Comparison of ENCODE assay signal across 8 cellular contexts in genomic region chr17:27352481-27353460, GRCh38. TPM values are rescaled to one million over a fixed set of nuclear protein-coding genes. Genes with fewer than 3 reads are reported as not detected.
A peak's percentile ranks its signal among the peaks of the same experiment; 100 is the strongest.
DNase-seq lines count a peak whose midpoint lies in the region; ATAC-seq, FAIRE-seq and TF ChIP-seq lines count a peak whose summit lies in the region.

No MANE protein-coding gene starts in this region.

- H4K8ac ChIP-seq in mesendoderm (ENCODE audit: low read depth, low read length): peak overlapping the region; percentile 94

- H3K36me3 ChIP-seq in HUES64 (ENCODE audit: insufficient read depth, low read length) (no peaks in the 10 kb centered on the region), mesendoderm (ENCODE audit: control insufficient read depth, insufficient read depth, low read length) (no peaks in the 10 kb centered on the region)

- BruUV-seq in MCF 10A (replicated peaks; lab: Mats Ljungman, UMichigan): TSS peak; percentile 64

- CTCF ChIA-PET in A549 (lab: Yijun Ruan, JAX) (interaction anchor here (0.7 to 21.9 kb wide), 15 partner anchors 8 to 403 kb away, joined by 3 to 358 read pairs (median 4); partner anchors contain the start of gene KSR1), MCF 10A (lab: Yijun Ruan, JAX) (interaction anchor here (0.7 to 3.5 kb wide), 12 partner anchors 17 to 405 kb away, joined by 3 to 26 read pairs (median 4); no protein-coding TSS in a partner anchor)

- H3K36me3 Mint-ChIP-seq in MCF 10A (ENCODE audit: insufficient read depth, unreplicated experiment): peaks cover 7% of the 10 kb centered on the region

- ATAC-seq in A549 (no peak), HG02610 (IDR thresholded peaks at IDR 0.05; ENCODE audit: unreplicated experiment) (no peak), GM19452 (IDR thresholded peaks at IDR 0.05; ENCODE audit: unreplicated experiment) (no peak)

- peak overlapping the region; percentile 99 for H3K4ac ChIP-seq in mesendoderm (ENCODE audit: low read depth, low read length)

- H2BK120ac ChIP-seq in mesendoderm (ENCODE audit: low read depth, low read length): peak overlapping the region; percentile 93

- TF ChIP-seq RAD21 in A549 (conservative IDR thresholded peaks at IDR 0.05 in 1 of 2, IDR thresholded peaks at IDR 0.05 in 1 of 2): no peak

- H3K4me2 ChIP-seq in A549 (peak overlapping the region; percentile 88), mesendoderm (ENCODE audit: low read length) (peak overlapping the region; percentile 91)

- peak overlapping the region; percentile 92 for H2AK5ac ChIP-seq in mesendoderm (ENCODE audit: low read length)

- H3K9me3 ChIP-seq in A549: no peaks in the 10 kb centered on the region
- no peaks in the 10 kb centered on the region for H3K9me3 ChIP-seq in HUES64 (ENCODE audit: insufficient read depth, low read depth, low read length)

- peaks cover 19% of the 10 kb centered on the region for H3K4me1 Mint-ChIP-seq in MCF 10A (ENCODE audit: insufficient read depth, unreplicated experiment)

- peak; percentile 30 to 40 for DNase-seq in A549 (ENCODE audit: low read depth in 1 of 2, low spot score in 1 of 2)
- DNase-seq in MCF 10A (ENCODE audit: unreplicated experiment): no peak
- DNase-seq in mesendoderm: peak; percentile 40
- DNase-seq in posterior vena cava (ENCODE audit: low spot score): no peak
- DNase-seq in GM12891 (ENCODE audit: insufficient read length, low spot score): no peak

- H3K27me3 ChIP-seq in HUES64 (ENCODE audit: insufficient read depth, low read length): no peaks in the 10 kb centered on the region
- no peaks in the 10 kb centered on the region for H3K27me3 ChIP-seq in mesendoderm (ENCODE audit: insufficient read depth, low read length, poor library complexity)

- peak overlapping the region; percentile 99 for H3K23ac ChIP-seq in mesendoderm (ENCODE audit: low read length)

- H2BK5ac ChIP-seq in mesendoderm (ENCODE audit: low read length): peak overlapping the region; percentile 76

- intact Hi-C loops in MCF 10A (cut with micrococcal nuclease) (loop anchor here (1.0 kb wide), 1 partner anchor 248 kb away; no protein-coding TSS in a partner anchor), posterior vena cava (cut with DNase I) (loop anchor here in 1 of 2 donors (5.0 to 10.0 kb wide), 2 partner anchors 102 to 250 kb away; partner anchors contain the start of gene KSR1)

- FAIRE-seq in A549 (lab: Jason Lieb, UNC) (no peak), GM12891 (lab: Jason Lieb, UNC) (no peak)

- H3K9ac ChIP-seq in HUES64 (ENCODE audit: low read depth, low read length) (peak overlapping the region; percentile 91), mesendoderm (ENCODE audit: low read length) (peak overlapping the region; percentile 94)

- peak overlapping the region; percentile 85 for H3K4me3 Mint-ChIP-seq in MCF 10A (ENCODE audit: unreplicated experiment)

- peak overlapping the region; percentile 97 for H3K27ac Mint-ChIP-seq in MCF 10A (ENCODE audit: low read depth, unreplicated experiment)

- TF ChIP-seq CTCF in A549 (IDR thresholded peaks at IDR 0.05) (no peak), MCF 10A (IDR thresholded peaks at IDR 0.05; ENCODE audit: unreplicated experiment) (no peak)

- peak overlapping the region; percentile 90 to 99 for H3K27ac ChIP-seq in A549
- peak overlapping the region; percentile 87 for H3K27ac ChIP-seq in HUES64 (ENCODE audit: low read depth, low read length)
- peak overlapping the region; percentile 92 for H3K27ac ChIP-seq in mesendoderm (ENCODE audit: low read depth, low read length)

- no peak for TF ChIP-seq EP300 in A549 (IDR thresholded peaks at IDR 0.05)

- peaks cover 8% of the 10 kb centered on the region for H3K79me1 ChIP-seq in mesendoderm (ENCODE audit: low read length)

- TF ChIP-seq POLR2A in A549 (IDR thresholded peaks at IDR 0.05; ENCODE audit: low read length) (no peak), GM12891 (IDR thresholded peaks at IDR 0.05; ENCODE audit: low read depth, low read length) (no peak)

- H3K4me3 ChIP-seq in A549 (peak overlapping the region; percentile 59), HUES64 (ENCODE audit: low read length) (peak overlapping the region; percentile 74), mesendoderm (ENCODE audit: low read length) (peak overlapping the region; percentile 76)

- no peaks in the 10 kb centered on the region for H3K9me3 Mint-ChIP-seq in MCF 10A (ENCODE audit: unreplicated experiment)

- 58% methylated on average over 17 of the region's 17 CpGs for WGBS in A549 (ENCODE audit: missing lambda C conversion rate)
- WGBS in HUES64: 59% methylated on average over 17 of the region's 17 CpGs
- no CpG with 5 or more reads among the region's 17 CpGs for WGBS in mesendoderm (ENCODE audit: extremely low coverage, insufficient coverage, low lambda C conversion rate)

- H3K18ac ChIP-seq in mesendoderm (ENCODE audit: low read length): peak overlapping the region; percentile 100

- peaks cover 3% of the 10 kb centered on the region for H3K79me2 ChIP-seq in mesendoderm (ENCODE audit: control insufficient read depth, insufficient read depth, low read length)

- H3K4me1 ChIP-seq in A549 (peaks cover 29% of the 10 kb centered on the region), HUES64 (ENCODE audit: insufficient read depth, low read length) (peaks cover 5% of the 10 kb centered on the region; the same call in 1 of the 2 replicates), mesendoderm (ENCODE audit: control insufficient read depth, low read depth, low read length) (peaks cover 12% of the 10 kb centered on the region)

- peak overlapping the region; percentile 76 for H2BK15ac ChIP-seq in mesendoderm (replicated peaks; ENCODE audit: low read depth)

- POLR2A ChIA-PET in A549 (lab: Yijun Ruan, JAX): no interaction called here
- POLR2A ChIA-PET in MCF 10A (lab: Yijun Ruan, JAX): interaction anchor here (0.6 to 1.7 kb wide), 5 partner anchors 59 to 248 kb away, joined by 3 to 7 read pairs (median 6); partner anchors contain the start of gene WSB1

- no peak overlapping the region for H4K5ac ChIP-seq in mesendoderm (ENCODE audit: low read length)

- peak overlapping the region; percentile 98 for H3K56ac ChIP-seq in mesendoderm (ENCODE audit: low read length)

- no peaks in the 10 kb centered on the region for H3K27me3 Mint-ChIP-seq in MCF 10A (ENCODE audit: insufficient read depth, unreplicated experiment)

TF ChIP-seq in A549, 52 proteins besides CTCF, POLR2A, EP300 and RAD21 (continues in another document):
- 0 out of 2 replicates have a peak, but pooled peaks have one; percentile 20 for TF ChIP-seq HDAC2 (IDR thresholded peaks at IDR 0.05)
- 0 out of 2 replicates have a peak, but pooled peaks have one; percentile 63 for TF ChIP-seq FOSB (CRISPR knock-in tag; IDR thresholded peaks at IDR 0.05)
- TF ChIP-seq FOXS1 (CRISPR knock-in tag; IDR thresholded peaks at IDR 0.05): peak; percentile 2; the same call in 1 of the 2 replicates
- TF ChIP-seq MAX (IDR thresholded peaks at IDR 0.05): no peak
- TF ChIP-seq HOXB13 (CRISPR knock-in tag; IDR thresholded peaks at IDR 0.05; ENCODE audit: low read depth): peak; percentile 76
- TF ChIP-seq RNF2 (IDR thresholded peaks at IDR 0.05; ENCODE audit: borderline replicate concordance, low read depth): no peak
- peak; percentile 63; the same call in 1 of the 2 replicates for TF ChIP-seq RARB (CRISPR knock-in tag; IDR thresholded peaks at IDR 0.05)
- TF ChIP-seq NR3C1 (IDR thresholded peaks at IDR 0.05): no peak
- no peak for TF ChIP-seq SREBF2 (IDR thresholded peaks at IDR 0.05)

TF ChIP-seq in GM12891, 5 proteins besides CTCF, POLR2A, EP300 and RAD21:
- TF ChIP-seq POU2F2 (IDR thresholded peaks at IDR 0.05; ENCODE audit: low read depth, low read length) (no peak), TAF1 (IDR thresholded peaks at IDR 0.05; ENCODE audit: low read depth, low read length) (no peak)
TF ChIP-seq in GM12891: peak in this region for 0.

RNA-seq across cellular contexts. Expression of gene WSB1, which starts 58.9 kb away (rescaled TPM):
- polyA plus RNA-seq in A549 (2011; rRNA removed): 107 and 111 TPM in 2 replicates
- 81.8 and 97.0 TPM in 2 replicates for polyA plus RNA-seq in A549 (2012; cell fraction: cytosol; rRNA removed)
- 137 and 157 TPM in 2 replicates for polyA plus RNA-seq in A549 (2012; cell fraction: nucleus; rRNA removed)
- polyA plus RNA-seq in A549 (2017; fragmentation: RNase III; extraction: RNeasy Plus Mini Kit Qiagen cat#74134 plus additional on column Dnase treatment): 41.1 to 50.7 TPM (median 46.0 TPM) in 3 replicates
- 31.2 and 45.5 TPM in 2 replicates for polyA minus RNA-seq in A549 (2011; rRNA and poly(A)+ RNA removed)
- 63.7 TPM for polyA plus RNA-seq in HUES64 (2013, experiment 1 of 2)
- polyA plus RNA-seq in HUES64 (2013, experiment 2 of 2): 76.2 TPM
- 93.1 and 145 TPM in 2 replicates for total RNA-seq in MCF 10A (2022)
- polyA plus RNA-seq in mesendoderm (2013, experiment 1 of 2): 54.3 TPM
- 53.7 TPM for polyA plus RNA-seq in mesendoderm (2013, experiment 2 of 2)
- 100 to 1,000 TPM; 206 to 227 TPM for total RNA-seq in posterior vena cava
- polyA plus RNA-seq in GM12891 (2012; ENCODE audit: low read depth, missing spikeins): 90.2 TPM

Comparison
In these comparisons a context has a peak if more than half of its experiments do, and no peak if none do; other contexts are left out.
1. DNase-seq: peak in A549 (2 of 2) and mesendoderm (single experiment); none in MCF 10A (single experiment), posterior vena cava (single experiment) and GM12891 (single experiment).
2. Peak in every context shown above with its lines, with median percentiles within 50 percentile points of each other: H3K27ac ChIP-seq and H3K4me3 ChIP-seq.